In genomic region chr13:95457294-95457693, GRCh38 we compare ENCODE assay signal across 10 cellular contexts.
DNase-seq lines count a peak whose midpoint lies in the region; ATAC-seq, FAIRE-seq and TF ChIP-seq lines count a peak whose summit lies in the region.
"Had no signal": no experiment of that assay in that cellular context is flagged by ENCODE, and none has a peak within 500 bp of the region (broad histone marks: within the 10 kb centered on the region; RNA-seq: fewer than 3 reads in every experiment).

No MANE protein-coding gene starts in this region.

- peak; percentile 93 for FAIRE-seq in GM12891 (lab: Jason Lieb, UNC)

- no peaks in the 10 kb centered on the region for H3K9me3 ChIP-seq in T-helper 17 cell (ENCODE audit: control insufficient read depth, low read length, poor library complexity, severe bottlenecking)

- DNase-seq in GM12891 (ENCODE audit: insufficient read length, low spot score) = peak; percentile 44
- DNase-seq in T-helper 17 cell = no peak
- DNase-seq in NCI-H526 treated with DMSO at 0.1 percent for 48 hours (lab: John Stamatoyannopoulos, UW) = no peak
- no peak for DNase-seq in NCI-H524 treated with DMSO at 0.1 percent for 48 hours (lab: John Stamatoyannopoulos, UW)
- no peak for DNase-seq in mesenteric fat pad (ENCODE audit: low spot score)
- no peak for DNase-seq in Right ventricle myocardium superior
- DNase-seq: activated CD4-positive, alpha-beta memory T cell treated with anti-CD3 and anti-CD28 coated beads for 36 hours; cerebellar nuclear complex had no signal

- no peaks in the 10 kb centered on the region for H3K36me3 Mint-ChIP-seq in T-helper 17 cell (ENCODE audit: low read depth)

- peak overlapping the region; percentile 70 for H3K4me3 Mint-ChIP-seq in T-helper 17 cell
- H3K4me3 Mint-ChIP-seq: activated CD4-positive, alpha-beta memory T cell treated with anti-CD3 and anti-CD28 coated beads for 36 hours had no signal

- H3K27ac Mint-ChIP-seq in T-helper 17 cell = no peak overlapping the region
- H3K27ac Mint-ChIP-seq: activated CD4-positive, alpha-beta memory T cell treated with anti-CD3 and anti-CD28 coated beads for 36 hours had no signal

- peaks cover 16% of the 10 kb centered on the region for H3K27me3 Mint-ChIP-seq in T-helper 17 cell

- TF ChIP-seq POLR2A in GM12891 (IDR thresholded peaks at IDR 0.05; ENCODE audit: low read depth, low read length) = no peak

- ATAC-seq in GM19328 (IDR thresholded peaks at IDR 0.05; ENCODE audit: unreplicated experiment) (peak; percentile 98), HG02943 (IDR thresholded peaks at IDR 0.05; ENCODE audit: low read depth, unreplicated experiment) (peak; percentile 98), T-helper 17 cell (peak; percentile 67), Right ventricle myocardium superior (ENCODE audit: poor library complexity) (no peak)

- H3K4me1 Mint-ChIP-seq in T-helper 17 cell = peaks cover 8% of the 10 kb centered on the region

- intact Hi-C loops in Right ventricle myocardium superior (cut with DNase I) = no loop called here

TF ChIP-seq in GM12891, 5 proteins besides CTCF, POLR2A, EP300 and RAD21:
- peak; percentile 16; the same call in 1 of the 2 replicates for TF ChIP-seq SPI1 (IDR thresholded peaks at IDR 0.05; ENCODE audit: low read depth, low read length)
- TF ChIP-seq PAX5 (IDR thresholded peaks at IDR 0.05; ENCODE audit: insufficient read depth, low read length, severe bottlenecking) = no peak
- no peak for TF ChIP-seq POLR2AphosphoS5 (IDR thresholded peaks at IDR 0.05; ENCODE audit: low read depth, low read length)
- TF ChIP-seq POU2F2 (IDR thresholded peaks at IDR 0.05; ENCODE audit: low read depth, low read length) = peak; percentile 86
- no peak for TF ChIP-seq TAF1 (IDR thresholded peaks at IDR 0.05; ENCODE audit: low read depth, low read length)
